ENCODE assay signal across 1 cellular context in genomic region chr20:36167826-36168634, GRCh38.
TF ChIP-seq lines count a peak whose summit lies in the region.

No MANE protein-coding gene starts in this region.

TF ChIP-seq in A549, 52 proteins besides CTCF, POLR2A, EP300 and RAD21 (continued from another document):
- no peak for TF ChIP-seq CHD2 (IDR thresholded peaks at IDR 0.05; ENCODE audit: low read length, partially characterized antibody)
- no peak for TF ChIP-seq EHMT2 (IDR thresholded peaks at IDR 0.05; ENCODE audit: low read depth)
- TF ChIP-seq CBX2 (IDR thresholded peaks at IDR 0.05; ENCODE audit: borderline replicate concordance, low read depth): no peak
- peak in 1 of 2 experiments; percentile 29; a peak in 1 of 5 replicates for TF ChIP-seq JUN (IDR thresholded peaks at IDR 0.05)
- no peak for TF ChIP-seq FOSB (CRISPR knock-in tag; IDR thresholded peaks at IDR 0.05)
- no peak for TF ChIP-seq ESRRA (IDR thresholded peaks at IDR 0.05; ENCODE audit: borderline replicate concordance, low read length)
- TF ChIP-seq ZNF302 (CRISPR knock-in tag; IDR thresholded peaks at IDR 0.05): no peak
- TF ChIP-seq PBX3 (IDR thresholded peaks at IDR 0.05): no peak
- no peak for TF ChIP-seq MAZ (IDR thresholded peaks at IDR 0.05; ENCODE audit: borderline replicate concordance, low read depth, low read length)
- no peak for TF ChIP-seq EHF (CRISPR knock-in tag; IDR thresholded peaks at IDR 0.05)
- no peak for TF ChIP-seq ZC3H11A (IDR thresholded peaks at IDR 0.05)
- no peak for TF ChIP-seq MYC (IDR thresholded peaks at IDR 0.05; ENCODE audit: borderline replicate concordance, low read length)
- TF ChIP-seq NPAS2 (CRISPR knock-in tag; IDR thresholded peaks at IDR 0.05; ENCODE audit: borderline replicate concordance): no peak
- TF ChIP-seq, protein P1, sequence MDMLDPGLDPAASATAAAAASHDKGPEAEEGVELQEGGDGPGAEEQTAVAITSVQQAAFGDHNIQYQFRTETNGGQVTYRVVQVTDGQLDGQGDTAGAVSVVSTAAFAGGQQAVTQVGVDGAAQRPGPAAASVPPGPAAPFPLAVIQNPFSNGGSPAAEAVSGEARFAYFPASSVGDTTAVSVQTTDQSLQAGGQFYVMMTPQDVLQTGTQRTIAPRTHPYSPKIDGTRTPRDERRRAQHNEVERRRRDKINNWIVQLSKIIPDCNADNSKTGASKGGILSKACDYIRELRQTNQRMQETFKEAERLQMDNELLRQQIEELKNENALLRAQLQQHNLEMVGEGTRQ (IDR thresholded peaks at IDR 0.05): no peak
- TF ChIP-seq E2F6 (IDR thresholded peaks at IDR 0.05; ENCODE audit: borderline replicate concordance, low read depth): no peak
- no peak for TF ChIP-seq REST (IDR thresholded peaks at IDR 0.05)
- TF ChIP-seq MAX (IDR thresholded peaks at IDR 0.05): no peak
- TF ChIP-seq ZFP36 (IDR thresholded peaks at IDR 0.05; ENCODE audit: borderline replicate concordance, partially characterized antibody): peak; percentile 94
- no peak for TF ChIP-seq KDM1A (IDR thresholded peaks at IDR 0.05; ENCODE audit: low read depth)
- no peak for TF ChIP-seq JUNB (IDR thresholded peaks at IDR 0.05)
- TF ChIP-seq PHF8 (IDR thresholded peaks at IDR 0.05; ENCODE audit: borderline replicate concordance, low read depth): no peak
- no peak for TF ChIP-seq HMGXB4 (CRISPR knock-in tag; IDR thresholded peaks at IDR 0.05; ENCODE audit: borderline replicate concordance)
- no peak for TF ChIP-seq POLR2AphosphoS2 (conservative IDR thresholded peaks at IDR 0.05; ENCODE audit: low read length)
- TF ChIP-seq TP53 (CRISPR knock-in tag; IDR thresholded peaks at IDR 0.05): no peak
- TF ChIP-seq ZSCAN20 (CRISPR knock-in tag; IDR thresholded peaks at IDR 0.05): no peak
- TF ChIP-seq RNF2 (IDR thresholded peaks at IDR 0.05; ENCODE audit: borderline replicate concordance, low read depth): no peak
- TF ChIP-seq HEYL (CRISPR knock-in tag; IDR thresholded peaks at IDR 0.05): no peak
- TF ChIP-seq SREBF2 (IDR thresholded peaks at IDR 0.05): no peak
- no peak for TF ChIP-seq BCL3 (IDR thresholded peaks at IDR 0.05)
- peak; percentile 72 for TF ChIP-seq NFE2L2 (conservative IDR thresholded peaks at IDR 0.05; ENCODE audit: low read length)
- TF ChIP-seq FOXS1 (CRISPR knock-in tag; IDR thresholded peaks at IDR 0.05): no peak
- no peak for TF ChIP-seq BHLHE40 (IDR thresholded peaks at IDR 0.05; ENCODE audit: low read depth, low read length)
- TF ChIP-seq, protein P2, sequence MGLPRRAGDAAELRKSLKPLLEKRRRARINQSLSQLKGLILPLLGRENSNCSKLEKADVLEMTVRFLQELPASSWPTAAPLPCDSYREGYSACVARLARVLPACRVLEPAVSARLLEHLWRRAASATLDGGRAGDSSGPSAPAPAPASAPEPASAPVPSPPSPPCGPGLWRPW (IDR thresholded peaks at IDR 0.05): no peak
- no peak for TF ChIP-seq RARB (CRISPR knock-in tag; IDR thresholded peaks at IDR 0.05)
- TF ChIP-seq FOSL2 (IDR thresholded peaks at IDR 0.05): 0 out of 2 replicates have a peak, but pooled peaks have one; percentile 12
- TF ChIP-seq FOSL2 (CRISPR knock-in tag; IDR thresholded peaks at IDR 0.05): peak; percentile 56
- TF ChIP-seq TFCP2L1 (CRISPR knock-in tag; IDR thresholded peaks at IDR 0.05): no peak
- no peak for TF ChIP-seq KDM5A (IDR thresholded peaks at IDR 0.05)
- TF ChIP-seq HOXA7 (CRISPR knock-in tag; IDR thresholded peaks at IDR 0.05): no peak
- TF ChIP-seq RFX5 (IDR thresholded peaks at IDR 0.05): no peak
- TF ChIP-seq ATOH8 (CRISPR knock-in tag; IDR thresholded peaks at IDR 0.05; ENCODE audit: low read depth): no peak
